27 cellular contexts compared by ENCODE assay signal in genomic region chr21:41890355-41890754, GRCh38.
"Had no signal": no experiment of that assay in that cellular context is flagged by ENCODE, and none has a peak within 500 bp of the region (broad histone marks: within the 10 kb centered on the region; RNA-seq: fewer than 3 reads in every experiment).

No MANE protein-coding gene starts in this region.

- ATAC-seq: naive thymus-derived CD4-positive, alpha-beta T cell; natural killer cell; pancreas; psoas muscle; right cardiac atrium; right lobe of liver; stimulated activated effector memory CD8-positive, alpha-beta T cell treated with anti-CD3 and anti-CD28 coated beads, Interleukin-12 subunit alpha, Interleukin-12 subunit beta, amount 100 ng/mL, for 72 hours; stimulated activated naive B cell treated with anti-CD40 and anti-IgM and Interleukin-4, amounts not matched to agents 10 μg/mL and 1 μg/mL and 100 μg/mL, for 72 hours; upper lobe of right lung had no signal

- H3K4me3 ChIP-seq: pancreas, psoas muscle, right lobe of liver, sigmoid colon, stomach, thoracic aorta, thyroid gland, tibial nerve, upper lobe of right lung, uterus had no signal

- H3K27ac Mint-ChIP-seq: naive thymus-derived CD4-positive, alpha-beta T cell; natural killer cell; nephron; progenitor cell of endocrine pancreas; stimulated activated effector memory CD8-positive, alpha-beta T cell treated with anti-CD3 and anti-CD28 coated beads, Interleukin-12 subunit alpha, Interleukin-12 subunit beta, amount 100 ng/mL, for 72 hours; stimulated activated naive B cell treated with anti-CD40 and anti-IgM and Interleukin-4, amounts not matched to agents 10 μg/mL and 1 μg/mL and 100 μg/mL, for 72 hours; stimulated activated naive CD8-positive, alpha-beta T cell treated with anti-CD3 and anti-CD28 coated beads, Interleukin-15, Interleukin-2, amounts not matched to agents 100 ng/mL and 50 ng/mL, for 24 hours had no signal

- H3K4me1 Mint-ChIP-seq: natural killer cell; neural crest cell; stimulated activated effector memory CD8-positive, alpha-beta T cell treated with anti-CD3 and anti-CD28 coated beads, Interleukin-12 subunit alpha, Interleukin-12 subunit beta, amount 100 ng/mL, for 72 hours had no signal

- H3K9me3 ChIP-seq: neutrophil, pancreas, psoas muscle, right lobe of liver, sigmoid colon, stomach, thoracic aorta, thyroid gland, tibial nerve, upper lobe of right lung, uterus had no signal

- H3K36me3 Mint-ChIP-seq: natural killer cell; stimulated activated effector memory CD8-positive, alpha-beta T cell treated with anti-CD3 and anti-CD28 coated beads, Interleukin-12 subunit alpha, Interleukin-12 subunit beta, amount 100 ng/mL, for 72 hours had no signal

- H3K4me3 Mint-ChIP-seq: naive thymus-derived CD4-positive, alpha-beta T cell; natural killer cell; nephron; neural crest cell; stimulated activated effector memory CD8-positive, alpha-beta T cell treated with anti-CD3 and anti-CD28 coated beads, Interleukin-12 subunit alpha, Interleukin-12 subunit beta, amount 100 ng/mL, for 72 hours; stimulated activated naive B cell treated with anti-CD40 and anti-IgM and Interleukin-4, amounts not matched to agents 10 μg/mL and 1 μg/mL and 100 μg/mL, for 72 hours; stimulated activated naive CD8-positive, alpha-beta T cell treated with anti-CD3 and anti-CD28 coated beads, Interleukin-15, Interleukin-2, amounts not matched to agents 100 ng/mL and 50 ng/mL, for 24 hours had no signal

- H3K27me3 ChIP-seq: pancreas, right lobe of liver, sigmoid colon, stomach, thyroid gland, tibial nerve, upper lobe of right lung, uterus had no signal

- H3K9me3 Mint-ChIP-seq: naive thymus-derived CD4-positive, alpha-beta T cell; natural killer cell; nephron; neural crest cell; stimulated activated effector memory CD8-positive, alpha-beta T cell treated with anti-CD3 and anti-CD28 coated beads, Interleukin-12 subunit alpha, Interleukin-12 subunit beta, amount 100 ng/mL, for 72 hours; stimulated activated naive B cell treated with anti-CD40 and anti-IgM and Interleukin-4, amounts not matched to agents 10 μg/mL and 1 μg/mL and 100 μg/mL, for 72 hours; stimulated activated naive CD8-positive, alpha-beta T cell treated with anti-CD3 and anti-CD28 coated beads, Interleukin-15, Interleukin-2, amounts not matched to agents 100 ng/mL and 50 ng/mL, for 24 hours had no signal

- H3K27ac ChIP-seq: neutrophil, pancreas, psoas muscle, right lobe of liver, sigmoid colon, stomach, thoracic aorta, thyroid gland, tibial nerve, upper lobe of right lung, uterus had no signal

- DNase-seq: naive thymus-derived CD4-positive, alpha-beta T cell; natural killer cell; nucleus accumbens; pancreas; psoas muscle; right cardiac atrium; right lobe of liver; sigmoid colon; small intestine; stimulated activated CD4-positive, alpha-beta T cell treated with anti-CD3 and anti-CD28 coated beads, Interleukin-15, amount 100 ng/mL, for 24 hours; stimulated activated CD4-positive, alpha-beta T cell treated with anti-CD3 and anti-CD28 coated beads, Interleukin-2, amount 100 ng/mL, for 24 hours; stimulated activated CD4-positive, alpha-beta T cell treated with anti-CD3 and anti-CD28 coated beads, Interleukin-2, amount 100 ng/mL, for 48 hours; stimulated activated CD4-positive, alpha-beta T cell treated with anti-CD3 and anti-CD28 coated beads, Interleukin-4, amount 100 ng/mL, for 24 hours; stimulated activated naive B cell treated with anti-CD40 and anti-IgM and Interleukin-4, amounts not matched to agents 10 μg/mL and 1 μg/mL and 100 μg/mL, for 72 hours; stimulated activated naive CD4-positive, alpha-beta T cell treated with Interleukin-2 at 50 U/mL for 16 hours; stomach; thyroid gland; upper lobe of right lung; uterus had no signal

- H3K27me3 Mint-ChIP-seq: naive thymus-derived CD4-positive, alpha-beta T cell; progenitor cell of endocrine pancreas; stimulated activated naive B cell treated with anti-CD40 and anti-IgM and Interleukin-4, amounts not matched to agents 10 μg/mL and 1 μg/mL and 100 μg/mL, for 72 hours; stimulated activated naive CD8-positive, alpha-beta T cell treated with anti-CD3 and anti-CD28 coated beads, Interleukin-15, Interleukin-2, amounts not matched to agents 100 ng/mL and 50 ng/mL, for 24 hours had no signal

- H3K36me3 ChIP-seq: neutrophil, pancreas, right lobe of liver, uterus had no signal
